9 cellular contexts compared by ENCODE assay signal in genomic region chr5:43432486-43433365, GRCh38. TPM values are rescaled to one million over a fixed set of nuclear protein-coding genes. Genes with fewer than 3 reads are reported as not detected.
DNase-seq lines count a peak whose midpoint lies in the region; ATAC-seq lines count a peak whose summit lies in the region.
"Had no signal": no experiment of that assay in that cellular context is flagged by ENCODE, and none has a peak within 500 bp of the region (broad histone marks: within the 10 kb centered on the region; RNA-seq: fewer than 3 reads in every experiment).

No MANE protein-coding gene starts in this region.

- DNase-seq in HuH-7 (ENCODE audit: low spot score), result peak; percentile 72
- DNase-seq in SK-MEL-5 (ENCODE audit: low read depth, low spot score), result peak; percentile 100
- peak; percentile 66 for DNase-seq in left cardiac atrium
- peak; percentile 83 for DNase-seq in smooth muscle cell of the brain vasculature (ENCODE audit: low read depth, low spot score)
- no peak for DNase-seq in NCI-H2081 treated with DMSO at 0.1 percent for 48 hours (lab: John Stamatoyannopoulos, UW)
- DNase-seq in NCI-H2227 treated with DMSO at 0.1 percent for 48 hours (lab: John Stamatoyannopoulos, UW), result no peak
- no peak for DNase-seq in T-helper 2 cell

- intact Hi-C loops in left cardiac atrium (cut with DNase I), result no loop called here

- peak; percentile 87 to 88 for ATAC-seq in left cardiac atrium
- ATAC-seq in HG02623 (IDR thresholded peaks at IDR 0.05; ENCODE audit: unreplicated experiment), result no peak
- ATAC-seq: Panc1 had no signal

- in situ Hi-C loops in SK-MEL-5 (cut with HindIII; ENCODE audit: low pct_unique_long_range_greater_than_20kb, low sequenced_read_pairs), result no loop called here

RNA-seq across cellular contexts. Expression of gene CCL28, which starts 20.5 kb away (rescaled TPM):
- total RNA-seq in SK-MEL-5 (2014; rRNA removed; shearing (Covaris generic)), result 46.8 and 51.4 TPM in 2 replicates
- 24.7 and 25.8 TPM in 2 replicates for polyA plus RNA-seq in SK-MEL-5 (2015; cell fraction: cytosol; rRNA removed)
- polyA plus RNA-seq in SK-MEL-5 (2015; cell fraction: nucleus; rRNA removed), result 32.2 and 47.6 TPM in 2 replicates
- 1 to 10 TPM; 1.2 to 1.6 TPM for total RNA-seq in left cardiac atrium

RNA-seq across cellular contexts. Expression of gene TMEM267, which starts 50.9 kb away (rescaled TPM):
- 43.4 and 45.9 TPM in 2 replicates for total RNA-seq in SK-MEL-5 (2014; rRNA removed; shearing (Covaris generic))
- polyA plus RNA-seq in SK-MEL-5 (2015; cell fraction: cytosol; rRNA removed), result 25.8 and 28.8 TPM in 2 replicates
- 61.4 and 80.5 TPM in 2 replicates for polyA plus RNA-seq in SK-MEL-5 (2015; cell fraction: nucleus; rRNA removed)
- 1 to 10 TPM; 8.0 to 9.9 TPM for total RNA-seq in left cardiac atrium

Comparison
In these comparisons a context has a peak if more than half of its experiments do, and no peak if none do; other contexts are left out.
1. DNase-seq: peak in HuH-7 (single experiment), SK-MEL-5 (single experiment), left cardiac atrium (single experiment) and smooth muscle cell of the brain vasculature (single experiment); none in NCI-H2081 treated with DMSO at 0.1 percent for 48 hours (single experiment), NCI-H2227 treated with DMSO at 0.1 percent for 48 hours (single experiment) and T-helper 2 cell (0 of 5).
2. RNA of gene CCL28, which starts 20.5 kb away (total RNA-seq): 46.8 to 51.4 TPM in SK-MEL-5; 1.2 to 1.6 TPM in left cardiac atrium; every median in the first group is over 10 times any median in the second.